ENCODE assay signal across 26 cellular contexts in genomic region chr1:3732747-3733602, GRCh38. TPM values are rescaled to one million over a fixed set of nuclear protein-coding genes. Genes with fewer than 3 reads are reported as not detected.
A peak's percentile ranks its signal among the peaks of the same experiment; 100 is the strongest.
DNase-seq lines count a peak whose midpoint lies in the region; ATAC-seq, FAIRE-seq and TF ChIP-seq lines count a peak whose summit lies in the region.
"Had no signal": no experiment of that assay in that cellular context is flagged by ENCODE, and none has a peak within 500 bp of the region (broad histone marks: within the 10 kb centered on the region; RNA-seq: fewer than 3 reads in every experiment).

No MANE protein-coding gene starts in this region.

- no peak overlapping the region for H3K23ac ChIP-seq in H1 (ENCODE audit: insufficient read length)

- peak overlapping the region; percentile 48 to 64 for H3K4me2 ChIP-seq in H1 (ENCODE audit: insufficient read depth in 1 of 2, low read depth in 2 of 2, low read length in 2 of 2)
- H3K4me2 ChIP-seq in MM.1S (ENCODE audit: low read depth, low read length), result no peak overlapping the region
- H3K4me2 ChIP-seq: A549 had no signal

- H2BK120ac ChIP-seq in H1 (replicated peaks; ENCODE audit: low read depth, low read length), result no peak overlapping the region

- DNase-seq in heart left ventricle, result peak in 1 of 5 donors; percentile 66
- DNase-seq in Right ventricle myocardium inferior (ENCODE audit: missing footprints), result no peak
- DNase-seq in H1 (ENCODE audit: low read depth in 1 of 2, low spot score in 2 of 2), result peak in 1 of 2 experiments; percentile 83
- peak; percentile 78 for DNase-seq in iPS-NIHi7 (ENCODE audit: extremely low spot score)
- no peak for DNase-seq in stimulated activated CD4-positive, alpha-beta T cell treated with anti-CD3 and anti-CD28 coated beads, Interleukin-15, amount 100 ng/mL, for 24 hours
- DNase-seq in posterior vena cava (ENCODE audit: low spot score), result no peak
- no peak for DNase-seq in MM.1S
- DNase-seq: activated CD4-positive, alpha-beta T cell treated with anti-CD3 and anti-CD28 coated beads for 4 hours; activated naive CD8-positive, alpha-beta T cell treated with anti-CD3 and anti-CD28 coated beads, Interleukin-2, amount 50 U/mL, for 24 hours; cortex of kidney; NCI-H1694; NCI-H2227 treated with DMSO at 0.1 percent for 48 hours; sigmoid colon; stimulated activated CD4-positive, alpha-beta T cell treated with anti-CD3 and anti-CD28 coated beads, Interleukin-2, amount 100 ng/mL, for 24 hours; stomach; upper lobe of right lung had no signal

- H3K27me3 ChIP-seq in heart left ventricle, result peaks cover 0 to 25% (median 3%) of the 10 kb centered on the region in 9 donors
- no peaks in the 10 kb centered on the region; a peak in 3 of 7 replicates for H3K27me3 ChIP-seq in H1 (replicated peaks in 1 of 4; ENCODE audit: control insufficient read depth in 3 of 4, extremely low read depth in 1 of 4, insufficient read depth in 3 of 4, low read length in 3 of 4)
- no peaks in the 10 kb centered on the region for H3K27me3 ChIP-seq in thymus (ENCODE audit: control insufficient read depth, insufficient read depth)
- no peaks in the 10 kb centered on the region for H3K27me3 ChIP-seq in MM.1S (replicated peaks; ENCODE audit: insufficient read depth, low read length)

- H2BK15ac ChIP-seq in H1 (ENCODE audit: low read length), result no peak overlapping the region

- peaks cover 0 to 23% (median 8%) of the 10 kb centered on the region in 12 donors for H3K4me1 ChIP-seq in heart left ventricle
- peaks cover 0 to 19% (median 13%) of the 10 kb centered on the region in 4 experiments; a peak in 5 of 7 replicates for H3K4me1 ChIP-seq in H1 (replicated peaks in 1 of 4; ENCODE audit: control insufficient read depth in 3 of 4, insufficient read depth in 4 of 4, low read length in 3 of 4)
- H3K4me1 ChIP-seq in thymus (ENCODE audit: control insufficient read depth, insufficient read depth, low read length), result no peaks in the 10 kb centered on the region
- H3K4me1 ChIP-seq in MM.1S (ENCODE audit: low read length), result no peaks in the 10 kb centered on the region
- H3K4me1 ChIP-seq: A549, breast epithelium, upper lobe of right lung had no signal

- POLR2A ChIA-PET in H1 (lab: Charles Lee; ENCODE audit: partially characterized antibody), result interaction anchor here (0.7 to 2.6 kb wide), 10 partner anchors 13 to 60 kb away, joined by 3 to 12 read pairs (median 5); no protein-coding TSS in a partner anchor

- H4K91ac ChIP-seq in H1 (replicated peaks; ENCODE audit: insufficient read length, low read length), result peak overlapping the region; percentile 56

- no peak overlapping the region for H2BK5ac ChIP-seq in H1 (ENCODE audit: low read depth, low read length)

- no peaks in the 10 kb centered on the region; the same call in 1 of the 2 replicates for H3K79me1 ChIP-seq in H1 (ENCODE audit: low read depth, low read length)

- H3K4me3 ChIP-seq in heart left ventricle, result no peak overlapping the region
- H3K4me3 ChIP-seq in H1 (ENCODE audit: extremely low read depth in 1 of 4, insufficient read depth in 2 of 4, low read depth in 3 of 4, low read length in 4 of 4), result peak overlapping the region in 3 of 4 experiments; percentile 11 to 45 (median 17); a peak in 4 of 8 replicates
- no peak overlapping the region for H3K4me3 ChIP-seq in thymus (ENCODE audit: low read length)
- no peak overlapping the region for H3K4me3 ChIP-seq in MM.1S (ENCODE audit: low read length)
- H3K4me3 ChIP-seq: A549, breast epithelium, sigmoid colon, stomach, upper lobe of right lung had no signal

- TF ChIP-seq POLR2A in heart left ventricle (IDR thresholded peaks at IDR 0.05) (no peak), H1 (IDR thresholded peaks at IDR 0.05; ENCODE audit: control extremely low read depth in 1 of 2, low read depth in 2 of 2, low read length in 2 of 2) (no peak)

- no peaks in the 10 kb centered on the region for H3K79me2 ChIP-seq in H1 (ENCODE audit: control insufficient read depth in 1 of 2, insufficient read depth in 2 of 2, low read length in 2 of 2)
- H3K79me2 ChIP-seq in MM.1S (ENCODE audit: low read length), result no peaks in the 10 kb centered on the region

- H3K14ac ChIP-seq in H1 (ENCODE audit: insufficient read length), result no peak overlapping the region

- intact Hi-C loops in heart left ventricle (cut with DNase I), result no loop called here
- intact Hi-C loops in Right ventricle myocardium inferior (cut with DNase I), result no loop called here
- intact Hi-C loops in posterior vena cava (cut with DNase I), result no loop called here

- H3F3A ChIP-seq in MM.1S (ENCODE audit: insufficient read depth, low read length), result no peaks in the 10 kb centered on the region

- no peaks in the 10 kb centered on the region for H3K9me2 ChIP-seq in MM.1S (replicated peaks; ENCODE audit: insufficient read depth, low read length)

- TF ChIP-seq EP300 in H1 (IDR thresholded peaks at IDR 0.05; ENCODE audit: borderline replicate concordance in 1 of 2, low read depth in 2 of 2, low read length in 2 of 2), result no peak

- H2AK5ac ChIP-seq in H1 (ENCODE audit: low read depth, low read length), result no peak overlapping the region

- peaks cover 0 to 26% (median 18%) of the 10 kb centered on the region in 9 donors for H3K36me3 ChIP-seq in heart left ventricle
- peaks cover 0 to 14% (median 10%) of the 10 kb centered on the region in 4 experiments; a peak in 5 of 8 replicates for H3K36me3 ChIP-seq in H1 (ENCODE audit: control insufficient read depth in 2 of 4, insufficient read depth in 4 of 4, low read length in 3 of 4)
- peaks cover 8% of the 10 kb centered on the region for H3K36me3 ChIP-seq in thymus (ENCODE audit: control insufficient read depth, insufficient read depth)
- H3K36me3 ChIP-seq in MM.1S (replicated peaks; ENCODE audit: insufficient read depth, low read length), result no peaks in the 10 kb centered on the region

- peak overlapping the region; percentile 29 for H4K5ac ChIP-seq in H1 (ENCODE audit: insufficient read length, low read depth, low read length)

- no peak overlapping the region for H3K56ac ChIP-seq in H1 (replicated peaks; ENCODE audit: insufficient read length, low read depth, low read length)

- no peak overlapping the region for H2AFZ ChIP-seq in H1 (ENCODE audit: low read length)
- no peak overlapping the region for H2AFZ ChIP-seq in MM.1S (ENCODE audit: low read length)

- H3K4ac ChIP-seq in H1 (replicated peaks; ENCODE audit: insufficient read length, low read depth, low read length), result no peak overlapping the region

- peak in 3 of 4 donors; percentile 3 to 23 (median 18) for ATAC-seq in heart left ventricle
- no peak for ATAC-seq in Right ventricle myocardium inferior
- ATAC-seq: A549; activated naive CD8-positive, alpha-beta T cell treated with anti-CD3 and anti-CD28 coated beads, Interleukin-2, amount 50 U/mL, for 24 hours; HCT116; upper lobe of right lung had no signal

- no peak overlapping the region for H2BK20ac ChIP-seq in H1 (ENCODE audit: low read length)

- CTCF ChIA-PET in H1 (lab: Charles Lee; ENCODE audit: partially characterized antibody), result interaction anchor here (0.8 to 3.6 kb wide), 7 partner anchors 9 to 114 kb away, joined by 3 to 17 read pairs (median 5); partner anchors contain the start of gene CCDC27

- 38 to 69% (median 52%) methylated on average over 5 to 49 of the region's 49 CpGs for whole genome bisulfite sequencing in heart left ventricle, 4 donors
- WGBS in H1 (ENCODE audit: extremely low coverage in 1 of 2, insufficient coverage in 1 of 2, insufficient read length in 1 of 2, insufficient replicate concordance in 2 of 2, low coverage in 1 of 2, low lambda C conversion rate in 2 of 2, missing lambda C conversion rate in 1 of 2), 2 experiments, result 51% methylated on average over 41 of the region's 49 CpGs; no CpG with 5 or more reads in 1 of the 2 experiments
- 59% methylated on average over 49 of the region's 49 CpGs for WGBS in thymus

- H3K23me2 ChIP-seq in H1 (ENCODE audit: low read depth, low read length), result no peaks in the 10 kb centered on the region; the same call in 1 of the 2 replicates

- no peaks in the 10 kb centered on the region for H3K9me3 ChIP-seq in heart left ventricle
- no peaks in the 10 kb centered on the region for H3K9me3 ChIP-seq in H1 (ENCODE audit: insufficient read depth in 2 of 2, low read depth in 1 of 2, low read length in 1 of 2)
- no peaks in the 10 kb centered on the region for H3K9me3 ChIP-seq in thymus (ENCODE audit: control insufficient read depth)
- H3K9me3 ChIP-seq in MM.1S (replicated peaks; ENCODE audit: insufficient read depth, low read length), result no peaks in the 10 kb centered on the region
- H3K9me3 ChIP-seq: A549, breast epithelium, sigmoid colon, stomach, upper lobe of right lung had no signal

- no peak for TF ChIP-seq CTCF in heart left ventricle (IDR thresholded peaks at IDR 0.05)
- peak in 2 of 3 experiments; percentile 17 to 27; a peak in 2 of 4 replicates for TF ChIP-seq CTCF in H1 (IDR thresholded peaks at IDR 0.05; ENCODE audit: control extremely low read depth in 1 of 3, insufficient read depth in 1 of 3, low read depth in 1 of 3, low read length in 3 of 3)
- no peak for TF ChIP-seq CTCF in MM.1S (IDR thresholded peaks at IDR 0.05; ENCODE audit: low read length)

- H3K9ac ChIP-seq in H1 (replicated peaks in 1 of 4; ENCODE audit: extremely low read depth in 1 of 4, low read depth in 3 of 4, low read length in 3 of 4) (no peak overlapping the region), MM.1S (ENCODE audit: low read length) (no peak overlapping the region)

- no peak overlapping the region for H2BK12ac ChIP-seq in H1 (ENCODE audit: low read depth, low read length)

- no peak for FAIRE-seq in H1 (lab: Jason Lieb, UNC)
- FAIRE-seq: A549, frontal cortex, G401.6, RCC 7860 had no signal

- peak overlapping the region; percentile 82 for H4K8ac ChIP-seq in H1 (ENCODE audit: extremely low read depth, insufficient read depth, low read length)

- peak overlapping the region; percentile 71 for H3K18ac ChIP-seq in H1 (ENCODE audit: extremely low read depth, low read length)

- H4K20me1 ChIP-seq in H1 (replicated peaks in 1 of 2; ENCODE audit: control insufficient read depth in 1 of 2, insufficient read depth in 2 of 2, low read length in 2 of 2), result peaks cover 0 to 5% of the 10 kb centered on the region in 2 experiments
- no peaks in the 10 kb centered on the region for H4K20me1 ChIP-seq in MM.1S (ENCODE audit: insufficient read depth, low read length)

- TF ChIP-seq RAD21 in H1 (IDR thresholded peaks at IDR 0.05 in 1 of 2, conservative IDR thresholded peaks at IDR 0.05 in 1 of 2; ENCODE audit: low read depth in 2 of 2, low read length in 2 of 2), result peak in 1 of 2 experiments; percentile 1; a peak in 1 of 4 replicates

- H3K27ac ChIP-seq in heart left ventricle, result no peak overlapping the region
- peak overlapping the region; percentile 5; the same call in 1 of the 2 replicates for H3K27ac ChIP-seq in H1 (ENCODE audit: low read depth, low read length)
- peak overlapping the region; percentile 12 for H3K27ac ChIP-seq in thymus (ENCODE audit: low read depth)
- no peak overlapping the region for H3K27ac ChIP-seq in MM.1S (ENCODE audit: low read length)
- H3K27ac ChIP-seq: A549, breast epithelium, C4-2B, sigmoid colon, stomach, upper lobe of right lung had no signal

RNA-seq across cellular contexts. Expression of gene CCDC27, which starts 19.3 kb away (rescaled TPM):
- not detected for total RNA-seq in heart left ventricle
- polyA plus RNA-seq in heart left ventricle, result not detected
- not detected for total RNA-seq in Right ventricle myocardium inferior
- not detected in 2 replicates for total RNA-seq in H1 (2021; fragmentation: NEBNext Ultra II Directional; extraction: Animal tissue kit (Norgen Biotek cat#: 25700))
- polyA plus RNA-seq in H1 (2011; rRNA removed), result 0.15 and 0.17 TPM in 2 replicates
- 0.12 TPM for polyA plus RNA-seq in H1 (2011; cell fraction: cytosol; rRNA removed)
- 0.26 TPM for polyA plus RNA-seq in H1 (2011; cell fraction: nucleus; rRNA removed)
- polyA plus RNA-seq in H1 (2012, experiment 1 of 2), result 0.08 to 0.36 TPM (median 0.20 TPM) in 4 replicates
- not detected for polyA plus RNA-seq in H1 (2012, experiment 2 of 2)
- 0.04 TPM for polyA plus RNA-seq in H1 (2013, experiment 1 of 2)
- polyA plus RNA-seq in H1 (2013, experiment 2 of 2), result 0.06 TPM
- polyA minus RNA-seq in H1 (2011; rRNA and poly(A)+ RNA removed), result 0.12 and 0.25 TPM in 2 replicates
- polyA minus RNA-seq in H1 (2011; cell fraction: cytosol; rRNA and poly(A)+ RNA removed), result not detected
- polyA minus RNA-seq in H1 (2011; cell fraction: nucleus; rRNA and poly(A)+ RNA removed), result 0.20 TPM
- 0.02 TPM for polyA plus RNA-seq in thymus
- not detected for total RNA-seq in posterior vena cava
- total RNA-seq: breast epithelium, frontal cortex, liver, omental fat pad, sigmoid colon, stomach, upper lobe of right lung had no signal
- polyA plus RNA-seq: A549, liver, sigmoid colon, stomach had no signal

RNA-seq across cellular contexts. Expression of gene SMIM1, which starts 39.6 kb away (rescaled TPM):
- total RNA-seq in heart left ventricle, result 10 to 100 TPM in 6 of 9 donors, 1 to 10 TPM in 3; 9.4 to 20.8 (median 11.7) TPM
- polyA plus RNA-seq in heart left ventricle, result 10 to 100 TPM in 1 of 2 donors, 1 to 10 TPM in 1; 3.8 to 51.2 TPM
- 13.0 TPM for total RNA-seq in Right ventricle myocardium inferior
- 6.1 and 7.7 TPM in 2 replicates for total RNA-seq in H1 (2021; fragmentation: NEBNext Ultra II Directional; extraction: Animal tissue kit (Norgen Biotek cat#: 25700))
- 9.7 and 12.1 TPM in 2 replicates for polyA plus RNA-seq in H1 (2011; rRNA removed)
- 6.3 TPM for polyA plus RNA-seq in H1 (2011; cell fraction: cytosol; rRNA removed)
- polyA plus RNA-seq in H1 (2011; cell fraction: nucleus; rRNA removed), result 4.4 TPM
- polyA plus RNA-seq in H1 (2012, experiment 1 of 2), result 2.5 to 6.1 TPM (median 4.8 TPM) in 3 of 4 replicates, not detected in the other
- 8.5 TPM for polyA plus RNA-seq in H1 (2012, experiment 2 of 2)
- polyA plus RNA-seq in H1 (2013, experiment 1 of 2), result 4.4 TPM
- 4.2 TPM for polyA plus RNA-seq in H1 (2013, experiment 2 of 2)
- 0.60 TPM in 1 of 2 replicates, not detected in the other for polyA minus RNA-seq in H1 (2011; rRNA and poly(A)+ RNA removed)
- 18.3 TPM for polyA minus RNA-seq in H1 (2011; cell fraction: cytosol; rRNA and poly(A)+ RNA removed)
- polyA minus RNA-seq in H1 (2011; cell fraction: nucleus; rRNA and poly(A)+ RNA removed), result 9.5 TPM
- polyA plus RNA-seq in thymus, result 7.0 TPM
- total RNA-seq in posterior vena cava, result 10 to 100 TPM in 1 of 2 donors, 1 to 10 TPM in 1; 3.6 to 14.5 TPM
- total RNA-seq: frontal cortex, stomach had no signal

Comparison
In these comparisons a context has a peak if more than half of its experiments do, and no peak if none do; other contexts are left out.
1. H3K27ac ChIP-seq: peak in H1 (single experiment) and thymus (single experiment); none in heart left ventricle (0 of 12) and MM.1S (single experiment).
2. H3K4me3 ChIP-seq: peak in H1 (3 of 4); none in heart left ventricle (0 of 12), thymus (single experiment) and MM.1S (single experiment).
3. CTCF ChIP-seq: peak in H1 (2 of 3); none in heart left ventricle (0 of 12) and MM.1S (single experiment).